In genomic region chrX:73214366-73215094, GRCh38 we compare ENCODE assay signal across 8 cellular contexts. TPM values are rescaled to one million over a fixed set of nuclear protein-coding genes. Genes with fewer than 3 reads are reported as not detected.
A peak's percentile ranks its signal among the peaks of the same experiment; 100 is the strongest.
DNase-seq lines count a peak whose midpoint lies in the region; ATAC-seq and TF ChIP-seq lines count a peak whose summit lies in the region.

NAP1L2 (minus strand) TSS chrX:73214851; CDS start chrX:73214492, 359 bp downstream.

- 0% methylated on average over 7 to 8 of the region's 34 CpGs for WGBS in mesodermal cell (ENCODE audit: insufficient coverage in 2 of 2), 2 experiments

- H3K4me3 ChIP-seq in epithelial cell of esophagus (ENCODE audit: low read length), result peak within 1 kb of the TSS; percentile 47
- peak within 1 kb of the TSS; percentile 42 for H3K4me3 ChIP-seq in mesodermal cell (ENCODE audit: extremely low read depth, insufficient read depth, low read length, poor library complexity, severe bottlenecking)

- no peak for TF ChIP-seq CTCF in epithelial cell of esophagus (IDR thresholded peaks at IDR 0.05; ENCODE audit: insufficient read depth, low read depth, low read length, missing control alignments)

- peak within 1 kb of the TSS; percentile 77 for H3K4me3 Mint-ChIP-seq in stimulated activated effector memory CD8-positive, alpha-beta T cell treated with anti-CD3 and anti-CD28 coated beads, Interleukin-12 subunit alpha, Interleukin-12 subunit beta, amount 100 ng/mL, for 72 hours

- H3K4me1 ChIP-seq in mesodermal cell (ENCODE audit: control insufficient read depth, insufficient read depth, low read length, poor library complexity, severe bottlenecking), result no peaks in the 10 kb centered on the region

- H3K9me3 Mint-ChIP-seq in stimulated activated effector memory CD8-positive, alpha-beta T cell treated with anti-CD3 and anti-CD28 coated beads, Interleukin-12 subunit alpha, Interleukin-12 subunit beta, amount 100 ng/mL, for 72 hours, result no peaks in the 10 kb centered on the region

- ATAC-seq in HG03558 (IDR thresholded peaks at IDR 0.05; ENCODE audit: extremely low read depth, unreplicated experiment), result peak; percentile 79
- ATAC-seq in stimulated activated effector memory CD8-positive, alpha-beta T cell treated with anti-CD3 and anti-CD28 coated beads, Interleukin-12 subunit alpha, Interleukin-12 subunit beta, amount 100 ng/mL, for 72 hours, result peak; percentile 89

- no peaks in the 10 kb centered on the region for H3K36me3 Mint-ChIP-seq in stimulated activated effector memory CD8-positive, alpha-beta T cell treated with anti-CD3 and anti-CD28 coated beads, Interleukin-12 subunit alpha, Interleukin-12 subunit beta, amount 100 ng/mL, for 72 hours

- H3K36me3 ChIP-seq in mesodermal cell (ENCODE audit: control insufficient read depth, insufficient read depth, low read length), result no peaks in the 10 kb centered on the region

- H3K9me3 ChIP-seq in mesodermal cell (ENCODE audit: control insufficient read depth, low read length), result no peaks in the 10 kb centered on the region

- H3K27ac ChIP-seq in mesodermal cell (ENCODE audit: low read depth, low read length, severe bottlenecking), result peak within 1 kb of the TSS; percentile 53

- DNase-seq in NCI-H146 (lab: John Stamatoyannopoulos, UW), result peak; percentile 4
- DNase-seq in NCI-H146 treated with DMSO at 0.1 percent for 48 hours (lab: John Stamatoyannopoulos, UW; ENCODE audit: unreplicated experiment), result no peak
- peak; percentile 66 for DNase-seq in activated CD8-positive, alpha-beta memory T cell treated with anti-CD3 and anti-CD28 coated beads for 24 hours
- peak; percentile 51 for DNase-seq in epithelial cell of esophagus (ENCODE audit: low read depth)
- peak in 1 of 2 donors; percentile 48 for DNase-seq in stimulated activated effector memory CD8-positive, alpha-beta T cell treated with anti-CD3 and anti-CD28 coated beads, Interleukin-12 subunit alpha, Interleukin-12 subunit beta, amount 100 ng/mL, for 72 hours (ENCODE audit: low spot score in 2 of 2)
- DNase-seq in Kasumi-1 (lab: John Stamatoyannopoulos, UW), result no peak

- peaks cover 10% of the 10 kb centered on the region for H3K4me1 Mint-ChIP-seq in stimulated activated effector memory CD8-positive, alpha-beta T cell treated with anti-CD3 and anti-CD28 coated beads, Interleukin-12 subunit alpha, Interleukin-12 subunit beta, amount 100 ng/mL, for 72 hours

- peak within 1 kb of the TSS; percentile 70 for H3K27ac Mint-ChIP-seq in stimulated activated effector memory CD8-positive, alpha-beta T cell treated with anti-CD3 and anti-CD28 coated beads, Interleukin-12 subunit alpha, Interleukin-12 subunit beta, amount 100 ng/mL, for 72 hours

RNA-seq across cellular contexts. Expression of gene NAP1L2, which starts in this region (rescaled TPM):
- 4.6 TPM for polyA plus RNA-seq in mesodermal cell (2013, experiment 1 of 2)
- polyA plus RNA-seq in mesodermal cell (2013, experiment 2 of 2), result 4.0 TPM

Comparison
In these comparisons a context has a peak if more than half of its experiments do, and no peak if none do; other contexts are left out.
1. DNase-seq: peak in NCI-H146 (single experiment), activated CD8-positive, alpha-beta memory T cell treated with anti-CD3 and anti-CD28 coated beads for 24 hours (single experiment) and epithelial cell of esophagus (single experiment); none in NCI-H146 treated with DMSO at 0.1 percent for 48 hours (single experiment) and Kasumi-1 (0 of 2).